Comparison of ENCODE assay signal across 8 cellular contexts in genomic region chr10:26335574-26336093, GRCh38.
DNase-seq lines count a peak whose midpoint lies in the region; ATAC-seq and TF ChIP-seq lines count a peak whose summit lies in the region.

No MANE protein-coding gene starts in this region.

- H3K27me3 ChIP-seq in left ventricle myocardium inferior (ENCODE audit: low read depth), result no peaks in the 10 kb centered on the region
- H3K27me3 ChIP-seq in upper lobe of left lung, result no peaks in the 10 kb centered on the region
- H3K27me3 ChIP-seq in breast epithelium, result no peaks in the 10 kb centered on the region

- intact Hi-C loops in left ventricle myocardium inferior (cut with micrococcal nuclease), result loop anchor here (5.0 kb wide), 1 partner anchor 222 kb away; no protein-coding TSS in a partner anchor
- intact Hi-C loops in cardiac septum (cut with DNase I), result loop anchor here (5.0 kb wide), 1 partner anchor 222 kb away; no protein-coding TSS in a partner anchor
- intact Hi-C loops in activated T-helper 2 cell treated with anti-CD3 and anti-CD28 coated beads, Interferon-gamma antibody, Interleukin-2, Interleukin-4, amounts not matched to agents 10 μg/mL and 5 μg/mL and 100 μg/mL, durations not matched to agents 14 hours and 24 hours and 36 hours (cut with micrococcal nuclease), result loop anchor here (1.0 to 10.0 kb wide), 4 partner anchors 102 to 547 kb away; partner anchors contain the start of genes APBB1IP and PDSS1
- intact Hi-C loops in breast epithelium (cut with DNase I; ENCODE audit: low total_unique reads), result no loop called here

- 58 to 59% methylated on average over 6 of the region's 6 CpGs for WGBS in upper lobe of left lung, 2 donors

- no peaks in the 10 kb centered on the region for H3K36me3 Mint-ChIP-seq in activated T-helper 2 cell treated with anti-CD3 and anti-CD28 coated beads, Interferon-gamma antibody, Interleukin-2, Interleukin-4, amounts not matched to agents 10 μg/mL and 5 μg/mL and 100 μg/mL, durations not matched to agents 14 hours and 24 hours and 36 hours (ENCODE audit: low read depth)

- H3K27ac ChIP-seq in left ventricle myocardium inferior (replicated peaks) (no peak overlapping the region), upper lobe of left lung (peak overlapping the region in 2 of 4 donors; percentile 4 to 32), breast epithelium (no peak overlapping the region)

- peaks cover 7% of the 10 kb centered on the region for H3K4me1 Mint-ChIP-seq in activated T-helper 2 cell treated with anti-CD3 and anti-CD28 coated beads, Interferon-gamma antibody, Interleukin-2, Interleukin-4, amounts not matched to agents 10 μg/mL and 5 μg/mL and 100 μg/mL, durations not matched to agents 14 hours and 24 hours and 36 hours (ENCODE audit: low read depth)

- peak overlapping the region; percentile 71 for H3K4me3 Mint-ChIP-seq in activated T-helper 2 cell treated with anti-CD3 and anti-CD28 coated beads, Interferon-gamma antibody, Interleukin-2, Interleukin-4, amounts not matched to agents 10 μg/mL and 5 μg/mL and 100 μg/mL, durations not matched to agents 14 hours and 24 hours and 36 hours (ENCODE audit: low read depth)

- peak overlapping the region; percentile 64 for H3K27ac Mint-ChIP-seq in activated T-helper 2 cell treated with anti-CD3 and anti-CD28 coated beads, Interferon-gamma antibody, Interleukin-2, Interleukin-4, amounts not matched to agents 10 μg/mL and 5 μg/mL and 100 μg/mL, durations not matched to agents 14 hours and 24 hours and 36 hours

- ATAC-seq in HG03025 (IDR thresholded peaks at IDR 0.05; ENCODE audit: low FRiP score, unreplicated experiment) (peak; percentile 42), upper lobe of left lung (ENCODE audit: low FRiP score in 2 of 2) (peak in 1 of 2 donors; percentile 39)

- no peak for TF ChIP-seq CTCF in left ventricle myocardium inferior (IDR thresholded peaks at IDR 0.05; ENCODE audit: borderline replicate concordance)
- no peak for TF ChIP-seq CTCF in upper lobe of left lung (IDR thresholded peaks at IDR 0.05)
- no peak for TF ChIP-seq CTCF in breast epithelium (IDR thresholded peaks at IDR 0.05)

- H3K9me3 Mint-ChIP-seq in activated T-helper 2 cell treated with anti-CD3 and anti-CD28 coated beads, Interferon-gamma antibody, Interleukin-2, Interleukin-4, amounts not matched to agents 10 μg/mL and 5 μg/mL and 100 μg/mL, durations not matched to agents 14 hours and 24 hours and 36 hours, result peaks cover 7% of the 10 kb centered on the region

- H3K9me3 ChIP-seq in left ventricle myocardium inferior (replicated peaks) (peaks cover 24% of the 10 kb centered on the region), upper lobe of left lung (no peaks in the 10 kb centered on the region), breast epithelium (peaks cover 0 to 16% of the 10 kb centered on the region in 2 donors)

- DNase-seq in left ventricle myocardium inferior, result no peak
- DNase-seq in cardiac septum (ENCODE audit: low spot score), result no peak
- DNase-seq in activated T-helper 2 cell treated with anti-CD3 and anti-CD28 coated beads, Interferon-gamma antibody, Interleukin-2, Interleukin-4, amounts not matched to agents 10 μg/mL and 5 μg/mL and 100 μg/mL, durations not matched to agents 14 hours and 24 hours and 36 hours (ENCODE audit: low spot score), result no peak
- DNase-seq in upper lobe of left lung, result no peak
- DNase-seq in G401 (ENCODE audit: low spot score), result no peak
- DNase-seq in breast epithelium (ENCODE audit: low spot score in 2 of 2), result no peak
- DNase-seq in COLO668 (lab: John Stamatoyannopoulos, UW; ENCODE audit: unreplicated experiment), result no peak

- H3K27me3 Mint-ChIP-seq in activated T-helper 2 cell treated with anti-CD3 and anti-CD28 coated beads, Interferon-gamma antibody, Interleukin-2, Interleukin-4, amounts not matched to agents 10 μg/mL and 5 μg/mL and 100 μg/mL, durations not matched to agents 14 hours and 24 hours and 36 hours (ENCODE audit: low read depth), result peaks cover 6% of the 10 kb centered on the region

- H3K4me3 ChIP-seq in left ventricle myocardium inferior (peak overlapping the region; percentile 33), upper lobe of left lung (peak overlapping the region in 3 of 4 donors; percentile 16 to 42 (median 37)), breast epithelium (no peak overlapping the region)

- H3K4me1 ChIP-seq in left ventricle myocardium inferior (no peaks in the 10 kb centered on the region), upper lobe of left lung (peaks cover 0 to 5% (median 4%) of the 10 kb centered on the region in 4 donors), breast epithelium (no peaks in the 10 kb centered on the region)

- no peaks in the 10 kb centered on the region for H3K36me3 ChIP-seq in left ventricle myocardium inferior
- H3K36me3 ChIP-seq in upper lobe of left lung, result no peaks in the 10 kb centered on the region
- H3K36me3 ChIP-seq in breast epithelium, result no peaks in the 10 kb centered on the region

- TF ChIP-seq POLR2A in upper lobe of left lung (IDR thresholded peaks at IDR 0.05), result no peak
- TF ChIP-seq POLR2A in breast epithelium (IDR thresholded peaks at IDR 0.05), result no peak

- TF ChIP-seq EP300 in upper lobe of left lung (IDR thresholded peaks at IDR 0.05), result no peak

- in situ Hi-C loops in G401 (cut with HindIII; ENCODE audit: low sequenced_read_pairs), result no loop called here

Comparison
In these comparisons a context has a peak if more than half of its experiments do, and no peak if none do; other contexts are left out.
1. H3K4me3 ChIP-seq: peak in left ventricle myocardium inferior (single experiment) and upper lobe of left lung (3 of 4); none in breast epithelium (0 of 3).